1 cellular context compared by ENCODE assay signal in the genomic region with DNA sequence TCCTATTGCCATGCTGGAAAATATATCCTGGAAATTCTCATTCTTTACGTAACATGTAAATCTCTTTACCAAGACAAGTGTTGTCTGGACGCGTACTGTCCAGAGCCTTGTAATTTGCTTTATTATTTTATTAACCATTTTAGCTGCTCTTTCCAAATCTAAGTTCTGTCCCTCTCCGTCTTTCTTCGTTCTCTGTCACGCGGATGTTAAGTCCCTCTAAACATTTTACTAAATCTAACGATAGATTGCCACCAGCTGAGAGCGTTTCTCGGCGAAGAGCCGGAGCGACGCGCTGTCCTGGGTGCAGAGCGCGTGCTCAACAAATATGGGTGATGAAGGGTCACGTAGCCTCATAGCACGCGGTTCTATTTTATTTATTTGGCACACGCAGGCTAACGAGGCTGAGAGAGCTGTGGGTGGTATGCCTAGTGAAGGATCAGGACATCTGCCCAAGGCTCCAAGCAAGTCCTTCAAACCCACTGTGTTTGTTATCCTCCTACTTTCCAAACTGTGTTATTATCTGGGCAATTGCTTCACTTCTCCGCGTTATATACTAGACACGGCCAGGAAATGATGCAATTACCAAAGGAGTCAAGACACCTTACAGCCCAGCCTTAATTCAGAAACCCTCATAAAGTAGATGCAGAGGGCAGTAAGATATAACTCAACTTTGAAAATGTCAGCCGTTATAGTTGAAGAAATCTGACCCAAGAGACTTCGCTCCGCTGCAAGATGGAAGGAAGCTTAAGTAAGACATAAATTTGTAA.
TF ChIP-seq lines count a peak whose summit lies in the region.

No MANE protein-coding gene starts in this region.

TF ChIP-seq in GM12878, 131 proteins besides CTCF, POLR2A, EP300 and RAD21 (continued from another document and continues in another):
- TF ChIP-seq KAT2A (conservative IDR thresholded peaks at IDR 0.05; ENCODE audit: control insufficient read depth, low read depth, low read length) (no peak), ZNF207 (IDR thresholded peaks at IDR 0.05; ENCODE audit: borderline replicate concordance) (0 out of 2 replicates have a peak, but pooled peaks have one; percentile 43), BACH1 (IDR thresholded peaks at IDR 0.05; ENCODE audit: borderline replicate concordance) (no peak), RUNX3 (IDR thresholded peaks at IDR 0.05; ENCODE audit: low read length) (no peak; the same call in 1 of the 2 replicates), ATF7 (IDR thresholded peaks at IDR 0.05; ENCODE audit: low read depth) (no peak; the same call in none of the 2 replicates), YBX1 (IDR thresholded peaks at IDR 0.05) (no peak), NBN (IDR thresholded peaks at IDR 0.05) (no peak), CBX5 (IDR thresholded peaks at IDR 0.05; ENCODE audit: low read depth) (no peak; the same call in 1 of the 2 replicates), EED (IDR thresholded peaks at IDR 0.05; ENCODE audit: low read depth) (no peak), RCOR1 (conservative IDR thresholded peaks at IDR 0.05; ENCODE audit: low read depth, low read length) (no peak), SPI1 (IDR thresholded peaks at IDR 0.05; ENCODE audit: borderline replicate concordance, insufficient read depth, low read depth, low read length) (no peak), CBFB (IDR thresholded peaks at IDR 0.05; ENCODE audit: low read depth) (0 out of 2 replicates have a peak, but pooled peaks have one; percentile 15), IRF4 (IDR thresholded peaks at IDR 0.05; ENCODE audit: low read depth, low read length) (peak; percentile 13; the same call in 1 of the 2 replicates), CREB1 (IDR thresholded peaks at IDR 0.05; ENCODE audit: low read depth) (no peak; the same call in none of the 2 replicates), FOS (IDR thresholded peaks at IDR 0.05; ENCODE audit: borderline replicate concordance, extremely low read depth, insufficient read length) (no peak), NR2F1 (conservative IDR thresholded peaks at IDR 0.05) (0 out of 2 replicates have a peak, but pooled peaks have one; percentile 22), BCL11A (IDR thresholded peaks at IDR 0.05; ENCODE audit: low read depth, low read length) (no peak), SREBF1 (IDR thresholded peaks at IDR 0.05; ENCODE audit: low read length) (no peak), SUZ12 (IDR thresholded peaks at IDR 0.05; ENCODE audit: unreplicated experiment) (no peak), SP1 (IDR thresholded peaks at IDR 0.05; ENCODE audit: low read depth, low read length) (no peak), TAF1 (IDR thresholded peaks at IDR 0.05; ENCODE audit: borderline replicate concordance, low read depth, low read length) (0 out of 2 replicates have a peak, but pooled peaks have one; percentile 23), LARP7 (IDR thresholded peaks at IDR 0.05) (no peak), RB1 (IDR thresholded peaks at IDR 0.05; ENCODE audit: borderline replicate concordance) (peak; percentile 52; the same call in 1 of the 2 replicates), MYB (IDR thresholded peaks at IDR 0.05; ENCODE audit: borderline replicate concordance, low read depth, low read length) (no peak), RFX5 (IDR thresholded peaks at IDR 0.05; ENCODE audit: low read depth, low read length) (no peak), ZNF384 (IDR thresholded peaks at IDR 0.05; ENCODE audit: borderline replicate concordance, low read depth, low read length) (no peak), FOXK2 (IDR thresholded peaks at IDR 0.05) (no peak), SIN3A (IDR thresholded peaks at IDR 0.05; ENCODE audit: low read depth, low read length) (no peak), CREM (IDR thresholded peaks at IDR 0.05; ENCODE audit: low read depth) (peak; percentile 59), HDAC2 (IDR thresholded peaks at IDR 0.05) (no peak), POLR2AphosphoS2 (IDR thresholded peaks at IDR 0.05; ENCODE audit: low read depth, low read length) (no peak), SMARCA5 (IDR thresholded peaks at IDR 0.05) (no peak)
- TF ChIP-seq, protein P1, sequence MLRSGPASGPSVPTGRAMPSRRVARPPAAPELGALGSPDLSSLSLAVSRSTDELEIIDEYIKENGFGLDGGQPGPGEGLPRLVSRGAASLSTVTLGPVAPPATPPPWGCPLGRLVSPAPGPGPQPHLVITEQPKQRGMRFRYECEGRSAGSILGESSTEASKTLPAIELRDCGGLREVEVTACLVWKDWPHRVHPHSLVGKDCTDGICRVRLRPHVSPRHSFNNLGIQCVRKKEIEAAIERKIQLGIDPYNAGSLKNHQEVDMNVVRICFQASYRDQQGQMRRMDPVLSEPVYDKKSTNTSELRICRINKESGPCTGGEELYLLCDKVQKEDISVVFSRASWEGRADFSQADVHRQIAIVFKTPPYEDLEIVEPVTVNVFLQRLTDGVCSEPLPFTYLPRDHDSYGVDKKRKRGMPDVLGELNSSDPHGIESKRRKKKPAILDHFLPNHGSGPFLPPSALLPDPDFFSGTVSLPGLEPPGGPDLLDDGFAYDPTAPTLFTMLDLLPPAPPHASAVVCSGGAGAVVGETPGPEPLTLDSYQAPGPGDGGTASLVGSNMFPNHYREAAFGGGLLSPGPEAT (IDR thresholded peaks at IDR 0.05; ENCODE audit: low read depth): no peak
- TF ChIP-seq, protein P2, sequence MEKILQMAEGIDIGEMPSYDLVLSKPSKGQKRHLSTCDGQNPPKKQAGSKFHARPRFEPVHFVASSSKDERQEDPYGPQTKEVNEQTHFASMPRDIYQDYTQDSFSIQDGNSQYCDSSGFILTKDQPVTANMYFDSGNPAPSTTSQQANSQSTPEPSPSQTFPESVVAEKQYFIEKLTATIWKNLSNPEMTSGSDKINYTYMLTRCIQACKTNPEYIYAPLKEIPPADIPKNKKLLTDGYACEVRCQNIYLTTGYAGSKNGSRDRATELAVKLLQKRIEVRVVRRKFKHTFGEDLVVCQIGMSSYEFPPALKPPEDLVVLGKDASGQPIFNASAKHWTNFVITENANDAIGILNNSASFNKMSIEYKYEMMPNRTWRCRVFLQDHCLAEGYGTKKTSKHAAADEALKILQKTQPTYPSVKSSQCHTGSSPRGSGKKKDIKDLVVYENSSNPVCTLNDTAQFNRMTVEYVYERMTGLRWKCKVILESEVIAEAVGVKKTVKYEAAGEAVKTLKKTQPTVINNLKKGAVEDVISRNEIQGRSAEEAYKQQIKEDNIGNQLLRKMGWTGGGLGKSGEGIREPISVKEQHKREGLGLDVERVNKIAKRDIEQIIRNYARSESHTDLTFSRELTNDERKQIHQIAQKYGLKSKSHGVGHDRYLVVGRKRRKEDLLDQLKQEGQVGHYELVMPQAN (conservative IDR thresholded peaks at IDR 0.05): no peak; the same call in 1 of the 2 replicates
- TF ChIP-seq, protein P3, sequence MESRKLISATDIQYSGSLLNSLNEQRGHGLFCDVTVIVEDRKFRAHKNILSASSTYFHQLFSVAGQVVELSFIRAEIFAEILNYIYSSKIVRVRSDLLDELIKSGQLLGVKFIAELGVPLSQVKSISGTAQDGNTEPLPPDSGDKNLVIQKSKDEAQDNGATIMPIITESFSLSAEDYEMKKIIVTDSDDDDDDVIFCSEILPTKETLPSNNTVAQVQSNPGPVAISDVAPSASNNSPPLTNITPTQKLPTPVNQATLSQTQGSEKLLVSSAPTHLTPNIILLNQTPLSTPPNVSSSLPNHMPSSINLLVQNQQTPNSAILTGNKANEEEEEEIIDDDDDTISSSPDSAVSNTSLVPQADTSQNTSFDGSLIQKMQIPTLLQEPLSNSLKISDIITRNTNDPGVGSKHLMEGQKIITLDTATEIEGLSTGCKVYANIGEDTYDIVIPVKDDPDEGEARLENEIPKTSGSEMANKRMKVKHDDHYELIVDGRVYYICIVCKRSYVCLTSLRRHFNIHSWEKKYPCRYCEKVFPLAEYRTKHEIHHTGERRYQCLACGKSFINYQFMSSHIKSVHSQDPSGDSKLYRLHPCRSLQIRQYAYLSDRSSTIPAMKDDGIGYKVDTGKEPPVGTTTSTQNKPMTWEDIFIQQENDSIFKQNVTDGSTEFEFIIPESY (IDR thresholded peaks at IDR 0.05): no peak
- TF ChIP-seq, protein P4, sequence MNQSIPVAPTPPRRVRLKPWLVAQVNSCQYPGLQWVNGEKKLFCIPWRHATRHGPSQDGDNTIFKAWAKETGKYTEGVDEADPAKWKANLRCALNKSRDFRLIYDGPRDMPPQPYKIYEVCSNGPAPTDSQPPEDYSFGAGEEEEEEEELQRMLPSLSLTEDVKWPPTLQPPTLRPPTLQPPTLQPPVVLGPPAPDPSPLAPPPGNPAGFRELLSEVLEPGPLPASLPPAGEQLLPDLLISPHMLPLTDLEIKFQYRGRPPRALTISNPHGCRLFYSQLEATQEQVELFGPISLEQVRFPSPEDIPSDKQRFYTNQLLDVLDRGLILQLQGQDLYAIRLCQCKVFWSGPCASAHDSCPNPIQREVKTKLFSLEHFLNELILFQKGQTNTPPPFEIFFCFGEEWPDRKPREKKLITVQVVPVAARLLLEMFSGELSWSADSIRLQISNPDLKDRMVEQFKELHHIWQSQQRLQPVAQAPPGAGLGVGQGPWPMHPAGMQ (IDR thresholded peaks at IDR 0.05; ENCODE audit: borderline replicate concordance): no peak
- TF ChIP-seq, protein P5, sequence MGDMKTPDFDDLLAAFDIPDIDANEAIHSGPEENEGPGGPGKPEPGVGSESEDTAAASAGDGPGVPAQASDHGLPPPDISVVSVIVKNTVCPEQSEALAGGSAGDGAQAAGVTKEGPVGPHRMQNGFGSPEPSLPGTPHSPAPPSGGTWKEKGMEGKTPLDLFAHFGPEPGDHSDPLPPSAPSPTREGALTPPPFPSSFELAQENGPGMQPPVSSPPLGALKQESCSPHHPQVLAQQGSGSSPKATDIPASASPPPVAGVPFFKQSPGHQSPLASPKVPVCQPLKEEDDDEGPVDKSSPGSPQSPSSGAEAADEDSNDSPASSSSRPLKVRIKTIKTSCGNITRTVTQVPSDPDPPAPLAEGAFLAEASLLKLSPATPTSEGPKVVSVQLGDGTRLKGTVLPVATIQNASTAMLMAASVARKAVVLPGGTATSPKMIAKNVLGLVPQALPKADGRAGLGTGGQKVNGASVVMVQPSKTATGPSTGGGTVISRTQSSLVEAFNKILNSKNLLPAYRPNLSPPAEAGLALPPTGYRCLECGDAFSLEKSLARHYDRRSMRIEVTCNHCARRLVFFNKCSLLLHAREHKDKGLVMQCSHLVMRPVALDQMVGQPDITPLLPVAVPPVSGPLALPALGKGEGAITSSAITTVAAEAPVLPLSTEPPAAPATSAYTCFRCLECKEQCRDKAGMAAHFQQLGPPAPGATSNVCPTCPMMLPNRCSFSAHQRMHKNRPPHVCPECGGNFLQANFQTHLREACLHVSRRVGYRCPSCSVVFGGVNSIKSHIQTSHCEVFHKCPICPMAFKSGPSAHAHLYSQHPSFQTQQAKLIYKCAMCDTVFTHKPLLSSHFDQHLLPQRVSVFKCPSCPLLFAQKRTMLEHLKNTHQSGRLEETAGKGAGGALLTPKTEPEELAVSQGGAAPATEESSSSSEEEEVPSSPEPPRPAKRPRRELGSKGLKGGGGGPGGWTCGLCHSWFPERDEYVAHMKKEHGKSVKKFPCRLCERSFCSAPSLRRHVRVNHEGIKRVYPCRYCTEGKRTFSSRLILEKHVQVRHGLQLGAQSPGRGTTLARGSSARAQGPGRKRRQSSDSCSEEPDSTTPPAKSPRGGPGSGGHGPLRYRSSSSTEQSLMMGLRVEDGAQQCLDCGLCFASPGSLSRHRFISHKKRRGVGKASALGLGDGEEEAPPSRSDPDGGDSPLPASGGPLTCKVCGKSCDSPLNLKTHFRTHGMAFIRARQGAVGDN (IDR thresholded peaks at IDR 0.05): peak; percentile 96
- TF ChIP-seq, protein P6, sequence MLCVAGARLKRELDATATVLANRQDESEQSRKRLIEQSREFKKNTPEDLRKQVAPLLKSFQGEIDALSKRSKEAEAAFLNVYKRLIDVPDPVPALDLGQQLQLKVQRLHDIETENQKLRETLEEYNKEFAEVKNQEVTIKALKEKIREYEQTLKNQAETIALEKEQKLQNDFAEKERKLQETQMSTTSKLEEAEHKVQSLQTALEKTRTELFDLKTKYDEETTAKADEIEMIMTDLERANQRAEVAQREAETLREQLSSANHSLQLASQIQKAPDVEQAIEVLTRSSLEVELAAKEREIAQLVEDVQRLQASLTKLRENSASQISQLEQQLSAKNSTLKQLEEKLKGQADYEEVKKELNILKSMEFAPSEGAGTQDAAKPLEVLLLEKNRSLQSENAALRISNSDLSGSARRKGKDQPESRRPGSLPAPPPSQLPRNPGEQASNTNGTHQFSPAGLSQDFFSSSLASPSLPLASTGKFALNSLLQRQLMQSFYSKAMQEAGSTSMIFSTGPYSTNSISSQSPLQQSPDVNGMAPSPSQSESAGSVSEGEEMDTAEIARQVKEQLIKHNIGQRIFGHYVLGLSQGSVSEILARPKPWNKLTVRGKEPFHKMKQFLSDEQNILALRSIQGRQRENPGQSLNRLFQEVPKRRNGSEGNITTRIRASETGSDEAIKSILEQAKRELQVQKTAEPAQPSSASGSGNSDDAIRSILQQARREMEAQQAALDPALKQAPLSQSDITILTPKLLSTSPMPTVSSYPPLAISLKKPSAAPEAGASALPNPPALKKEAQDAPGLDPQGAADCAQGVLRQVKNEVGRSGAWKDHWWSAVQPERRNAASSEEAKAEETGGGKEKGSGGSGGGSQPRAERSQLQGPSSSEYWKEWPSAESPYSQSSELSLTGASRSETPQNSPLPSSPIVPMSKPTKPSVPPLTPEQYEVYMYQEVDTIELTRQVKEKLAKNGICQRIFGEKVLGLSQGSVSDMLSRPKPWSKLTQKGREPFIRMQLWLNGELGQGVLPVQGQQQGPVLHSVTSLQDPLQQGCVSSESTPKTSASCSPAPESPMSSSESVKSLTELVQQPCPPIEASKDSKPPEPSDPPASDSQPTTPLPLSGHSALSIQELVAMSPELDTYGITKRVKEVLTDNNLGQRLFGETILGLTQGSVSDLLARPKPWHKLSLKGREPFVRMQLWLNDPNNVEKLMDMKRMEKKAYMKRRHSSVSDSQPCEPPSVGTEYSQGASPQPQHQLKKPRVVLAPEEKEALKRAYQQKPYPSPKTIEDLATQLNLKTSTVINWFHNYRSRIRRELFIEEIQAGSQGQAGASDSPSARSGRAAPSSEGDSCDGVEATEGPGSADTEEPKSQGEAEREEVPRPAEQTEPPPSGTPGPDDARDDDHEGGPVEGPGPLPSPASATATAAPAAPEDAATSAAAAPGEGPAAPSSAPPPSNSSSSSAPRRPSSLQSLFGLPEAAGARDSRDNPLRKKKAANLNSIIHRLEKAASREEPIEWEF (IDR thresholded peaks at IDR 0.05; ENCODE audit: insufficient replicate concordance, low read depth, low read length): no peak
- TF ChIP-seq, protein P7, sequence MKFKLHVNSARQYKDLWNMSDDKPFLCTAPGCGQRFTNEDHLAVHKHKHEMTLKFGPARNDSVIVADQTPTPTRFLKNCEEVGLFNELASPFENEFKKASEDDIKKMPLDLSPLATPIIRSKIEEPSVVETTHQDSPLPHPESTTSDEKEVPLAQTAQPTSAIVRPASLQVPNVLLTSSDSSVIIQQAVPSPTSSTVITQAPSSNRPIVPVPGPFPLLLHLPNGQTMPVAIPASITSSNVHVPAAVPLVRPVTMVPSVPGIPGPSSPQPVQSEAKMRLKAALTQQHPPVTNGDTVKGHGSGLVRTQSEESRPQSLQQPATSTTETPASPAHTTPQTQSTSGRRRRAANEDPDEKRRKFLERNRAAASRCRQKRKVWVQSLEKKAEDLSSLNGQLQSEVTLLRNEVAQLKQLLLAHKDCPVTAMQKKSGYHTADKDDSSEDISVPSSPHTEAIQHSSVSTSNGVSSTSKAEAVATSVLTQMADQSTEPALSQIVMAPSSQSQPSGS (IDR thresholded peaks at IDR 0.05; ENCODE audit: low read length): peak; percentile 70; the same call in 1 of the 2 replicates
